ENCODE assay signal across 3 cellular contexts in the genomic region with DNA sequence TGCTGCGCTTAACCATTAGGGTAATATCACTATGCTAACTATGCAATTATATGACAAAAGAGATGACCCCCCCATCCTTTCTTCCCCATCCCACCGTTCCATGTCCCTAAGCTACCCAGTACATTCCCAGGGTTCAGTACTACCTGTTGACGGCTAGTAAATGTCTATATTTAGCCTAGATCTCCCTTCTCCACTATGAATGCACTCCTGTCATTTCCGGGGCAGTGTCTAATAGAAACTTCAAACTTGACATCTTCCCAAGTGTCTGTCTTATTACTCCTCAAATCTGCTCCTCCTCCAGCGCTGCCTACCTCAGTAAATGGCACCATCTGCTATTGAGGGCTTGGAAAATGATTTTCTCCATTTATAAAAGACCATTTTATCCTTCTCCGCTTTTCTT.
"Had no signal": no experiment of that assay in that cellular context is flagged by ENCODE, and none has a peak within 500 bp of the region (broad histone marks: within the 10 kb centered on the region; RNA-seq: fewer than 3 reads in every experiment).

No MANE protein-coding gene starts in this region.

- ATAC-seq: GM12878 had no signal

- H3K4me3 ChIP-seq: GM12878 had no signal

- DNase-seq: GDM1, GF-D8 had no signal
